ENCODE assay signal across 11 cellular contexts in genomic region chr11:117203069-117203407, GRCh38. TPM values are rescaled to one million over a fixed set of nuclear protein-coding genes. Genes with fewer than 3 reads are reported as not detected.
DNase-seq lines count a peak whose midpoint lies in the region; ATAC-seq and TF ChIP-seq lines count a peak whose summit lies in the region.
"Had no signal": no experiment of that assay in that cellular context is flagged by ENCODE, and none has a peak within 500 bp of the region (broad histone marks: within the 10 kb centered on the region; RNA-seq: fewer than 3 reads in every experiment).

No MANE protein-coding gene starts in this region.

- H4K20me1 ChIP-seq in BLaER1, result no peaks in the 10 kb centered on the region

- in situ Hi-C loops in brain microvascular endothelial cell (cut with HindIII; ENCODE audit: low pct_ligation_motif_present, low sequenced_read_pairs), result no loop called here

- H3K4me3 ChIP-seq in BLaER1 (no peak overlapping the region), Peyer's patch (peak overlapping the region in 2 of 4 donors; percentile 18 to 44), skeletal muscle satellite cell (ENCODE audit: low read length) (peak overlapping the region; percentile 97), brain microvascular endothelial cell (ENCODE audit: low read depth, low read length) (no peak overlapping the region)
- H3K4me3 ChIP-seq: SJCRH30 had no signal

- no peak for ATAC-seq in left ventricle myocardium superior
- ATAC-seq in GM18511 (IDR thresholded peaks at IDR 0.05; ENCODE audit: unreplicated experiment), result no peak
- no peak for ATAC-seq in GM18909 (IDR thresholded peaks at IDR 0.05; ENCODE audit: poor library complexity, unreplicated experiment)
- ATAC-seq: activated CD4-positive, CD25-positive, alpha-beta regulatory T cell treated with anti-CD3 and anti-CD28 coated beads, Interleukin-2, amount 50 U/mL, for 24 hours had no signal

- H3K27me3 ChIP-seq in BLaER1 (no peaks in the 10 kb centered on the region), Peyer's patch (no peaks in the 10 kb centered on the region), skeletal muscle satellite cell (ENCODE audit: control insufficient read depth, insufficient read depth, low read length) (no peaks in the 10 kb centered on the region), brain microvascular endothelial cell (replicated peaks) (no peaks in the 10 kb centered on the region)
- H3K27me3 ChIP-seq: SJCRH30 had no signal

- H3K36me3 ChIP-seq in BLaER1 (peaks cover 34% of the 10 kb centered on the region), Peyer's patch (peaks cover 0 to 29% (median 0%) of the 10 kb centered on the region in 3 donors), skeletal muscle satellite cell (ENCODE audit: insufficient read depth, low read length) (peaks cover 48% of the 10 kb centered on the region), brain microvascular endothelial cell (replicated peaks) (peaks cover 45% of the 10 kb centered on the region)
- H3K36me3 ChIP-seq: SJCRH30 had no signal

- H3K27ac ChIP-seq in BLaER1, result 0 out of 2 replicates have a peak overlapping the region, but pooled peaks have one; percentile 10
- peak overlapping the region; percentile 22 to 89 (median 70) for H3K27ac ChIP-seq in Peyer's patch
- H3K27ac ChIP-seq in brain microvascular endothelial cell, result no peak overlapping the region
- H3K27ac ChIP-seq: SJCRH30 had no signal

- DNase-seq in Peyer's patch (no peak), left ventricle myocardium superior (peak; percentile 36), SKM-1 (lab: John Stamatoyannopoulos, UW; ENCODE audit: unreplicated experiment) (no peak), brain microvascular endothelial cell (no peak)
- DNase-seq: NCI-H1694 treated with DMSO at 0.1 percent for 48 hours, SJCRH30 had no signal

- H3K9ac ChIP-seq in BLaER1, result no peak overlapping the region
- peak overlapping the region; percentile 99 for H3K9ac ChIP-seq in skeletal muscle satellite cell (ENCODE audit: low read depth, low read length)

- TF ChIP-seq POLR2A in Peyer's patch (IDR thresholded peaks at IDR 0.05), result no peak

- H3K4me2 ChIP-seq in BLaER1 (no peak overlapping the region), skeletal muscle satellite cell (ENCODE audit: low read length) (peak overlapping the region; percentile 99)

- H3K9me3 ChIP-seq in BLaER1 (no peaks in the 10 kb centered on the region), Peyer's patch (no peaks in the 10 kb centered on the region), skeletal muscle satellite cell (replicated peaks; ENCODE audit: low read length) (no peaks in the 10 kb centered on the region)
- H3K9me3 ChIP-seq: SJCRH30 had no signal

- H3K4me1 ChIP-seq in BLaER1, result peaks cover 7% of the 10 kb centered on the region; the same call in 1 of the 2 replicates
- H3K4me1 ChIP-seq in Peyer's patch, result peaks cover 0 to 9% (median 0%) of the 10 kb centered on the region in 4 donors
- peaks cover 67% of the 10 kb centered on the region for H3K4me1 ChIP-seq in skeletal muscle satellite cell (ENCODE audit: control insufficient read depth, insufficient read depth, low read length)
- H3K4me1 ChIP-seq: SJCRH30 had no signal

- no peak for TF ChIP-seq CTCF in Peyer's patch (IDR thresholded peaks at IDR 0.05)
- no peak for TF ChIP-seq CTCF in brain microvascular endothelial cell (IDR thresholded peaks at IDR 0.05; ENCODE audit: low read depth, low read length, missing control alignments)

- intact Hi-C loops in left ventricle myocardium superior (cut with micrococcal nuclease), result no loop called here

RNA-seq across cellular contexts. Expression of gene TAGLN, which starts 3.9 kb away (rescaled TPM):
- 100 to 1,000 TPM; 110 to 361 (median 254) TPM for total RNA-seq in Peyer's patch
- 69.5 TPM for total RNA-seq in left ventricle myocardium superior
- 22.3 and 325 TPM in 2 replicates for total RNA-seq in skeletal muscle satellite cell (2012; rRNA removed)

RNA-seq across cellular contexts. Expression of gene SIDT2, which starts 24.5 kb away (rescaled TPM):
- total RNA-seq in Peyer's patch (100 to 1,000 TPM in 3 of 4 donors, 10 to 100 TPM in 1; 69.3 to 201 (median 162) TPM), left ventricle myocardium superior (20.4 TPM)
- total RNA-seq in skeletal muscle satellite cell (2012; rRNA removed), result 7.4 and 9.2 TPM in 2 replicates

RNA-seq across cellular contexts. Expression of gene PCSK7, which starts 28.8 kb away (rescaled TPM):
- total RNA-seq in Peyer's patch, result 100 to 1,000 TPM; 136 to 244 (median 171) TPM
- 21.7 TPM for total RNA-seq in left ventricle myocardium superior
- total RNA-seq in skeletal muscle satellite cell (2012; rRNA removed), result 48.7 and 52.6 TPM in 2 replicates

RNA-seq across cellular contexts. Expression of gene RNF214, which starts 29.4 kb away (rescaled TPM):
- total RNA-seq in Peyer's patch (10 to 100 TPM; 10.2 to 32.2 (median 13.4) TPM), left ventricle myocardium superior (25.2 TPM)
- 6.6 and 7.4 TPM in 2 replicates for total RNA-seq in skeletal muscle satellite cell (2012; rRNA removed)

RNA-seq across cellular contexts. Expression of gene PAFAH1B2, which starts 59.0 kb away (rescaled TPM):
- total RNA-seq in Peyer's patch (10 to 100 TPM; 45.4 to 96.2 (median 66.9) TPM), left ventricle myocardium superior (51.4 TPM)
- 101 and 122 TPM in 2 replicates for total RNA-seq in skeletal muscle satellite cell (2012; rRNA removed)
